ENCODE assay signal across 36 cellular contexts in the genomic region with DNA sequence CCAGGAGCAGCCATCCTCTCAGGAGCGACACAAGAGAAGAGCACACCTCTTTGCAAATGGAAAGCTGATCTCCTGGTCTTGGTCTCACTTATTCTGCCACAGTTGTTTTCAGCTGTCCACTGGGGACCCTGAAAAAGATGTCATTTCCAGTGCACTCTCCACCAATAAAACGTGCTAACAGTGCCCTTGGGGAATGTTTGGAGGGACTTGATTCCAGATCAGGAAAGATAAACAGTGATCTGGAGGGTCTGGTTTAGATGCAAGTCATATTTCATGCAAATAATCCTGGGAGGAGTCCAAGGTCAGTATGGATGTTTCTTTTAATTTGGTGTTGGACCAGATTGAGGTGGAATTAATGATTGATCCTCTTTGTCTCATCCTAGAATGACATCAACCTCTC.
"Had no signal": no experiment of that assay in that cellular context is flagged by ENCODE, and none has a peak within 500 bp of the region (broad histone marks: within the 10 kb centered on the region; RNA-seq: fewer than 3 reads in every experiment).

No MANE protein-coding gene starts in this region.

- H3K4me3 ChIP-seq: adrenal gland, ascending aorta, body of pancreas, breast epithelium, cardiac muscle cell had no signal

- ATAC-seq: activated naive CD4-positive, alpha-beta T cell treated with anti-CD3 and anti-CD28 coated beads, Interleukin-2, amount 50 U/mL, for 72 hours; activated naive CD8-positive, alpha-beta T cell treated with anti-CD3 and anti-CD28 coated beads, Interleukin-2, amount 50 U/mL, for 24 hours; activated T-cell treated with anti-CD3 and anti-CD28 coated beads, Interleukin-2, amount 50 U/mL, for 4 hours; activated T-cell treated with anti-CD3 and anti-CD28 coated beads, Interleukin-2, amount 50 U/mL, for 72 hours; activated T-helper 17 cell treated with anti-CD3 and anti-CD28 coated beads, Interleukin-2, amount 50 U/mL, for 72 hours; body of pancreas had no signal

- H3K36me3 ChIP-seq: adrenal gland, ascending aorta, brain microvascular endothelial cell, breast epithelium, cardiac muscle cell had no signal

- H3K4me1 Mint-ChIP-seq: activated naive CD4-positive, alpha-beta T cell treated with anti-CD3 and anti-CD28 coated beads, Interleukin-2, amount 10 ng/mL, durations not matched to agents 7 days and 5 days; activated naive CD4-positive, alpha-beta T cell treated with anti-CD3 and anti-CD28 coated beads, Interleukin-2, amount 50 U/mL, for 24 hours; activated T-helper 17 cell treated with anti-CD3 and anti-CD28 coated beads, Interleukin-2, amount 50 U/mL, for 72 hours; central memory CD8-positive, alpha-beta T cell had no signal

- H3K27me3 ChIP-seq: ascending aorta, body of pancreas, brain microvascular endothelial cell, breast epithelium, cardiac muscle cell had no signal

- H3K27me3 Mint-ChIP-seq: activated naive CD8-positive, alpha-beta T cell; activated naive CD8-positive, alpha-beta T cell treated with anti-CD3 and anti-CD28 coated beads for 36 hours; activated T-helper 17 cell treated with anti-CD3 and anti-CD28 coated beads, Interleukin-2, amount 50 U/mL, for 72 hours; brain had no signal

- DNase-seq: activated effector memory CD4-positive, alpha-beta T cell treated with anti-CD3 and anti-CD28 coated beads, Interleukin-2, amount 50 U/mL, for 16 hours; activated effector memory CD4-positive, alpha-beta T cell treated with Interleukin-2 at 50 U/mL for 16 hours; activated gamma-delta T cell; activated gamma-delta T cell treated with Interleukin-2 at 50 U/mL for 16 hours; activated naive CD4-positive, alpha-beta T cell; activated naive CD4-positive, alpha-beta T cell treated with anti-CD3 and anti-CD28 coated beads for 36 hours; activated naive CD4-positive, alpha-beta T cell treated with anti-CD3 and anti-CD28 coated beads, Interleukin-2, amount 10 ng/mL, durations not matched to agents 7 days and 5 days; activated naive CD4-positive, alpha-beta T cell treated with anti-CD3 and anti-CD28 coated beads, Interleukin-2, amount 50 U/mL, for 16 hours; activated naive CD4-positive, alpha-beta T cell treated with Interleukin-2 at 50 U/mL for 16 hours; activated naive CD8-positive, alpha-beta T cell treated with anti-CD3 and anti-CD28 coated beads for 36 hours; activated naive CD8-positive, alpha-beta T cell treated with anti-CD3 and anti-CD28 coated beads, Interleukin-2, amount 10 ng/mL, durations not matched to agents 7 days and 5 days; activated naive CD8-positive, alpha-beta T cell treated with anti-CD3 and anti-CD28 coated beads, Interleukin-2, amount 50 U/mL, for 24 hours; activated T-cell treated with anti-CD3 and anti-CD28 coated beads, Interleukin-2, amount 50 U/mL, for 4 hours; activated T-cell treated with anti-CD3 and anti-CD28 coated beads, Interleukin-2, amount 50 U/mL, for 48 hours; activated T-cell treated with anti-CD3 and anti-CD28 coated beads, Interleukin-2, amount 50 U/mL, for 72 hours; adrenal gland; amniotic stem cell; amygdala; anterior cingulate cortex; aorta; body of pancreas; brain microvascular endothelial cell; caudate nucleus; central memory CD4-positive, alpha-beta T cell; cerebellar nuclear complex had no signal

- H3K4me3 Mint-ChIP-seq: activated naive CD4-positive, alpha-beta T cell treated with anti-CD3 and anti-CD28 coated beads for 36 hours; activated naive CD4-positive, alpha-beta T cell treated with anti-CD3 and anti-CD28 coated beads, Interleukin-2, amount 10 ng/mL, durations not matched to agents 7 days and 5 days; activated naive CD4-positive, alpha-beta T cell treated with anti-CD3 and anti-CD28 coated beads, Interleukin-2, amount 50 U/mL, for 24 hours; activated naive CD8-positive, alpha-beta T cell; activated naive CD8-positive, alpha-beta T cell treated with anti-CD3 and anti-CD28 coated beads for 36 hours; activated naive CD8-positive, alpha-beta T cell treated with anti-CD3 and anti-CD28 coated beads, Interleukin-2, amount 10 ng/mL, durations not matched to agents 7 days and 5 days; activated naive CD8-positive, alpha-beta T cell treated with anti-CD3 and anti-CD28 coated beads, Interleukin-2, amount 50 U/mL, for 24 hours; activated T-cell treated with anti-CD3 and anti-CD28 coated beads, Interleukin-2, amount 50 U/mL, for 4 hours; activated T-cell treated with anti-CD3 and anti-CD28 coated beads, Interleukin-2, amount 50 U/mL, for 72 hours; activated T-helper 1 cell treated with anti-CD3 and anti-CD28 coated beads, Interleukin-12 subunit alpha, Interleukin-12 subunit beta, Interleukin-2, Interleukin-4 antibody, amounts not matched to agents 30 ng/mL and 10 ng/mL and 1 ng/mL, durations not matched to agents 14 hours and 24 hours and 36 hours; activated T-helper 17 cell treated with anti-CD3 and anti-CD28 coated beads, Interleukin-2, amount 50 U/mL, for 72 hours; brain; central memory CD8-positive, alpha-beta T cell had no signal

- H3K4me1 ChIP-seq: adrenal gland, ascending aorta, body of pancreas, breast epithelium had no signal

- H3K27ac ChIP-seq: adrenal gland, ascending aorta, body of pancreas, brain microvascular endothelial cell, breast epithelium, cardiac muscle cell had no signal

- H3K9me3 ChIP-seq: adrenal gland, ascending aorta, body of pancreas, breast epithelium had no signal

- H3K36me3 Mint-ChIP-seq: activated naive CD4-positive, alpha-beta T cell treated with anti-CD3 and anti-CD28 coated beads, Interleukin-2, amount 10 ng/mL, durations not matched to agents 7 days and 5 days; activated naive CD4-positive, alpha-beta T cell treated with anti-CD3 and anti-CD28 coated beads, Interleukin-2, amount 50 U/mL, for 24 hours; activated naive CD4-positive, alpha-beta T cell treated with anti-CD3 and anti-CD28 coated beads, Interleukin-2, amount 50 U/mL, for 72 hours; activated naive CD8-positive, alpha-beta T cell; activated naive CD8-positive, alpha-beta T cell treated with anti-CD3 and anti-CD28 coated beads for 36 hours had no signal

- H3K27ac Mint-ChIP-seq: activated naive CD4-positive, alpha-beta T cell treated with anti-CD3 and anti-CD28 coated beads for 36 hours; activated naive CD4-positive, alpha-beta T cell treated with anti-CD3 and anti-CD28 coated beads, Interleukin-2, amount 10 ng/mL, durations not matched to agents 7 days and 5 days; activated naive CD4-positive, alpha-beta T cell treated with anti-CD3 and anti-CD28 coated beads, Interleukin-2, amount 50 U/mL, for 24 hours; activated naive CD4-positive, alpha-beta T cell treated with anti-CD3 and anti-CD28 coated beads, Interleukin-2, amount 50 U/mL, for 72 hours; activated naive CD8-positive, alpha-beta T cell; activated naive CD8-positive, alpha-beta T cell treated with anti-CD3 and anti-CD28 coated beads for 36 hours; activated naive CD8-positive, alpha-beta T cell treated with anti-CD3 and anti-CD28 coated beads, Interleukin-2, amount 10 ng/mL, durations not matched to agents 7 days and 5 days; activated naive CD8-positive, alpha-beta T cell treated with anti-CD3 and anti-CD28 coated beads, Interleukin-2, amount 50 U/mL, for 24 hours; activated T-cell treated with anti-CD3 and anti-CD28 coated beads, Interleukin-2, amount 50 U/mL, for 72 hours; activated T-helper 1 cell treated with anti-CD3 and anti-CD28 coated beads, Interleukin-12 subunit alpha, Interleukin-12 subunit beta, Interleukin-2, Interleukin-4 antibody, amounts not matched to agents 30 ng/mL and 10 ng/mL and 1 ng/mL, durations not matched to agents 14 hours and 24 hours and 36 hours; activated T-helper 17 cell treated with anti-CD3 and anti-CD28 coated beads, Interleukin-2, amount 50 U/mL, for 72 hours; activated T-helper 2 cell treated with anti-CD3 and anti-CD28 coated beads, Interferon-gamma antibody, Interleukin-2, Interleukin-4, amounts not matched to agents 10 μg/mL and 5 μg/mL and 100 μg/mL, durations not matched to agents 14 hours and 24 hours and 36 hours had no signal

- H3K9me3 Mint-ChIP-seq: activated naive CD4-positive, alpha-beta T cell treated with anti-CD3 and anti-CD28 coated beads for 36 hours; activated naive CD4-positive, alpha-beta T cell treated with anti-CD3 and anti-CD28 coated beads, Interleukin-2, amount 10 ng/mL, durations not matched to agents 7 days and 5 days; activated naive CD4-positive, alpha-beta T cell treated with anti-CD3 and anti-CD28 coated beads, Interleukin-2, amount 50 U/mL, for 24 hours; activated naive CD4-positive, alpha-beta T cell treated with anti-CD3 and anti-CD28 coated beads, Interleukin-2, amount 50 U/mL, for 72 hours; activated naive CD8-positive, alpha-beta T cell treated with anti-CD3 and anti-CD28 coated beads for 36 hours; activated naive CD8-positive, alpha-beta T cell treated with anti-CD3 and anti-CD28 coated beads, Interleukin-2, amount 50 U/mL, for 24 hours; activated T-cell treated with anti-CD3 and anti-CD28 coated beads, Interleukin-2, amount 50 U/mL, for 72 hours; activated T-helper 1 cell treated with anti-CD3 and anti-CD28 coated beads, Interleukin-12 subunit alpha, Interleukin-12 subunit beta, Interleukin-2, Interleukin-4 antibody, amounts not matched to agents 30 ng/mL and 10 ng/mL and 1 ng/mL, durations not matched to agents 14 hours and 24 hours and 36 hours; activated T-helper 17 cell treated with anti-CD3 and anti-CD28 coated beads, Interleukin-2, amount 50 U/mL, for 72 hours; activated T-helper 2 cell treated with anti-CD3 and anti-CD28 coated beads, Interferon-gamma antibody, Interleukin-2, Interleukin-4, amounts not matched to agents 10 μg/mL and 5 μg/mL and 100 μg/mL, durations not matched to agents 14 hours and 24 hours and 36 hours; central memory CD8-positive, alpha-beta T cell had no signal
